In genomic region chr7:121102619-121103018, GRCh38 we compare ENCODE assay signal across 17 cellular contexts.
A peak's percentile ranks its signal among the peaks of the same experiment; 100 is the strongest.
DNase-seq lines count a peak whose midpoint lies in the region; ATAC-seq and TF ChIP-seq lines count a peak whose summit lies in the region.
"Had no signal": no experiment of that assay in that cellular context is flagged by ENCODE, and none has a peak within 500 bp of the region (broad histone marks: within the 10 kb centered on the region; RNA-seq: fewer than 3 reads in every experiment).

No MANE protein-coding gene starts in this region.

- H2BK12ac ChIP-seq in H9 (ENCODE audit: insufficient read length, low read depth, low read length) (no peak overlapping the region), neuronal stem cell (ENCODE audit: low read length) (no peak overlapping the region), mesenchymal stem cell (ENCODE audit: low read length in 2 of 2) (no peak overlapping the region)

- H3K9ac ChIP-seq in H9 (ENCODE audit: extremely low read depth, insufficient read length, low read length) (no peak overlapping the region), neuronal stem cell (ENCODE audit: low read depth, low read length, poor library complexity) (no peak overlapping the region), mesenchymal stem cell (ENCODE audit: low read length) (no peak overlapping the region)
- H3K9ac ChIP-seq: GM23248 had no signal

- H3K4me1 ChIP-seq in H9 (ENCODE audit: insufficient read depth, low read length), result peaks cover 4% of the 10 kb centered on the region; the same call in 1 of the 2 replicates
- H3K4me1 ChIP-seq in neuronal stem cell (ENCODE audit: control insufficient read depth in 2 of 2, insufficient read depth in 1 of 2, low read depth in 1 of 2, low read length in 2 of 2), result peaks cover 0 to 5% of the 10 kb centered on the region in 2 donors
- H3K4me1 ChIP-seq in mesenchymal stem cell (ENCODE audit: control insufficient read depth, insufficient read depth, low read depth, low read length), result no peaks in the 10 kb centered on the region
- H3K4me1 ChIP-seq: adrenal gland had no signal

- H4K20me1 ChIP-seq in H9 (ENCODE audit: control insufficient read depth, insufficient read depth, insufficient read length), result no peaks in the 10 kb centered on the region

- H3K4me1 Mint-ChIP-seq in H9, result peaks cover 24 to 26% of the 10 kb centered on the region in 2 experiments

- H3K14ac ChIP-seq in H9 (ENCODE audit: insufficient read depth, low read length), result no peak overlapping the region
- H3K14ac ChIP-seq in neuronal stem cell (ENCODE audit: low read length), result no peak overlapping the region
- H3K14ac ChIP-seq in mesenchymal stem cell (ENCODE audit: low read length in 2 of 2), result no peak overlapping the region

- WGBS in H9 (ENCODE audit: extremely low coverage, insufficient read length, low lambda C conversion rate), result no CpG with 5 or more reads among the region's 2 CpGs
- WGBS in neuronal stem cell (ENCODE audit: extremely low coverage in 2 of 2, insufficient read length in 2 of 2, insufficient replicate concordance in 1 of 2), 2 donors, result no CpG with 5 or more reads among the region's 2 CpGs
- WGBS in mesenchymal stem cell, result 50% methylated on average over 2 of the region's 2 CpGs

- no peak overlapping the region for H3T11ph ChIP-seq in H9 (ENCODE audit: low read length)

- H3K4ac ChIP-seq in H9 (ENCODE audit: low read depth, low read length) (no peak overlapping the region), neuronal stem cell (ENCODE audit: low read length) (no peak overlapping the region), mesenchymal stem cell (ENCODE audit: low read depth in 1 of 2, low read length in 2 of 2) (no peak overlapping the region)

- no peak for TF ChIP-seq CTCF in H9 (conservative IDR thresholded peaks at IDR 0.05)

- no peak overlapping the region for H2BK120ac ChIP-seq in H9 (ENCODE audit: low read depth, low read length, poor library complexity, severe bottlenecking)
- H2BK120ac ChIP-seq in neuronal stem cell (ENCODE audit: low read depth, low read length), result no peak overlapping the region
- no peak overlapping the region for H2BK120ac ChIP-seq in mesenchymal stem cell (ENCODE audit: low read depth, low read length)

- H4K91ac ChIP-seq in H9 (ENCODE audit: insufficient read length, low read depth, low read length) (no peak overlapping the region), neuronal stem cell (ENCODE audit: low read depth, low read length, poor library complexity) (no peak overlapping the region), mesenchymal stem cell (ENCODE audit: low read length) (no peak overlapping the region)

- H4K5ac ChIP-seq in H9 (ENCODE audit: insufficient read length, low read depth, low read length), result no peak overlapping the region

- H3K4me3 ChIP-seq in neuronal stem cell (ENCODE audit: low read length in 2 of 2) (no peak overlapping the region), mesenchymal stem cell (ENCODE audit: insufficient read depth in 1 of 2, low read depth in 1 of 2, low read length in 2 of 2) (no peak overlapping the region)
- H3K4me3 ChIP-seq: adrenal gland, GM23248, MG63 had no signal

- no peak overlapping the region for H3K56ac ChIP-seq in H9 (ENCODE audit: insufficient read length, low read depth, low read length)

- DNase-seq in H9 (peak; percentile 36), NCI-H2029 treated with DMSO at 0.1 percent for 48 hours (lab: John Stamatoyannopoulos, UW) (peak; percentile 53), epithelial cell of prostate (ENCODE audit: low read depth, low spot score) (peak; percentile 26), neuronal stem cell (ENCODE audit: low spot score) (no peak), mesenchymal stem cell (no peak)
- DNase-seq: adrenal gland; cerebellar nuclear complex; effector memory CD8-positive, alpha-beta T cell; GM23248; MG63; NCI-H2081; NCI-H774; nucleus accumbens had no signal

- H2BK5ac ChIP-seq in H9 (ENCODE audit: insufficient read length, low read length), result no peak overlapping the region
- H2BK5ac ChIP-seq in neuronal stem cell (ENCODE audit: low read length), result no peak overlapping the region
- H2BK5ac ChIP-seq in mesenchymal stem cell (ENCODE audit: low read depth, low read length, poor library complexity, severe bottlenecking), result no peak overlapping the region

- ATAC-seq in HG03135 (IDR thresholded peaks at IDR 0.05; ENCODE audit: unreplicated experiment) (no peak), HG03520 (IDR thresholded peaks at IDR 0.05; ENCODE audit: unreplicated experiment) (no peak), GM19467 (IDR thresholded peaks at IDR 0.05; ENCODE audit: unreplicated experiment) (no peak)
- ATAC-seq: effector memory CD8-positive, alpha-beta T cell had no signal

- H2AK5ac ChIP-seq in H9 (ENCODE audit: insufficient read length, low read length), result no peak overlapping the region
- H2AK5ac ChIP-seq in neuronal stem cell (ENCODE audit: low read depth, low read length), result no peak overlapping the region
- H2AK5ac ChIP-seq in mesenchymal stem cell (ENCODE audit: low read length, severe bottlenecking), result no peak overlapping the region

- H2AFZ ChIP-seq in H9 (ENCODE audit: low read length), result peak overlapping the region; percentile 27
- peak overlapping the region; percentile 72 for H2AFZ ChIP-seq in neuronal stem cell (ENCODE audit: low read length)
- H2AFZ ChIP-seq in mesenchymal stem cell (ENCODE audit: low read depth, low read length), result no peak overlapping the region
- H2AFZ ChIP-seq: GM23248 had no signal

- H3K27ac ChIP-seq in H9 (ENCODE audit: insufficient read length, low read depth, low read length) (no peak overlapping the region), epithelial cell of prostate (peak overlapping the region; percentile 51), neuronal stem cell (replicated peaks; ENCODE audit: low read length) (no peak overlapping the region), mesenchymal stem cell (ENCODE audit: low read length, poor library complexity, severe bottlenecking) (no peak overlapping the region)
- H3K27ac ChIP-seq: adrenal gland, GM23248 had no signal

- H3K79me2 ChIP-seq in H9 (ENCODE audit: insufficient read depth, low read length), result no peaks in the 10 kb centered on the region

- H3K27me3 Mint-ChIP-seq in H9 (ENCODE audit: low read depth), result no peaks in the 10 kb centered on the region

- H2BK20ac ChIP-seq in H9 (ENCODE audit: low read depth, low read length, poor library complexity, severe bottlenecking), result no peak overlapping the region

- no peak overlapping the region for H3K23ac ChIP-seq in H9 (ENCODE audit: insufficient read length, low read depth, low read length)
- H3K23ac ChIP-seq in neuronal stem cell (ENCODE audit: low read depth, low read length, poor library complexity), result no peak overlapping the region
- no peak overlapping the region for H3K23ac ChIP-seq in mesenchymal stem cell (ENCODE audit: low read length in 2 of 2)

- H3K9me3 ChIP-seq in H9 (ENCODE audit: control insufficient read depth, low read depth, low read length), result no peaks in the 10 kb centered on the region
- H3K9me3 ChIP-seq in neuronal stem cell (replicated peaks in 1 of 2; ENCODE audit: control insufficient read depth in 2 of 2, insufficient read depth in 1 of 2, low read depth in 1 of 2, low read length in 2 of 2), result no peaks in the 10 kb centered on the region
- no peaks in the 10 kb centered on the region for H3K9me3 ChIP-seq in mesenchymal stem cell (ENCODE audit: control insufficient read depth, low read length)
- H3K9me3 ChIP-seq: adrenal gland, Caco-2, MG63 had no signal

- H3K9me3 Mint-ChIP-seq in H9, result no peaks in the 10 kb centered on the region
- H3K9me3 Mint-ChIP-seq: effector memory CD8-positive, alpha-beta T cell had no signal

- no peak overlapping the region for H3K18ac ChIP-seq in H9 (ENCODE audit: insufficient read length, low read depth, low read length)
- H3K18ac ChIP-seq in neuronal stem cell (ENCODE audit: low read length), result no peak overlapping the region
- no peak overlapping the region for H3K18ac ChIP-seq in mesenchymal stem cell (ENCODE audit: low read depth in 1 of 2, low read length in 2 of 2)

- no peaks in the 10 kb centered on the region for H3K27me3 ChIP-seq in H9 (ENCODE audit: insufficient read depth, low read length)
- H3K27me3 ChIP-seq in neuronal stem cell (ENCODE audit: control insufficient read depth in 3 of 3, insufficient read depth in 3 of 3, low read depth in 1 of 3, low read length in 3 of 3), result no peaks in the 10 kb centered on the region
- no peaks in the 10 kb centered on the region for H3K27me3 ChIP-seq in mesenchymal stem cell (ENCODE audit: control insufficient read depth in 1 of 2, insufficient read depth in 1 of 2, low read length in 2 of 2)
- H3K27me3 ChIP-seq: adrenal gland, MG63 had no signal

- H4K8ac ChIP-seq in H9 (replicated peaks; ENCODE audit: insufficient read length, low read depth, low read length), result no peak overlapping the region
- H4K8ac ChIP-seq in neuronal stem cell (ENCODE audit: low read depth, low read length), result no peak overlapping the region
- no peak overlapping the region for H4K8ac ChIP-seq in mesenchymal stem cell (ENCODE audit: low read length)

- H3K4me3 Mint-ChIP-seq in H9, result no peak overlapping the region
- H3K4me3 Mint-ChIP-seq: effector memory CD8-positive, alpha-beta T cell had no signal

- H2BK15ac ChIP-seq in H9 (ENCODE audit: low read depth, low read length), result no peak overlapping the region
- H2BK15ac ChIP-seq in neuronal stem cell (ENCODE audit: low read length), result no peak overlapping the region
- no peak overlapping the region for H2BK15ac ChIP-seq in mesenchymal stem cell (ENCODE audit: low read depth, poor library complexity, severe bottlenecking)

- H3K36me3 Mint-ChIP-seq in H9 (ENCODE audit: insufficient read depth in 1 of 3, low read depth in 3 of 3), result no peaks in the 10 kb centered on the region

- H3K36me3 ChIP-seq in neuronal stem cell (replicated peaks in 1 of 2; ENCODE audit: control insufficient read depth in 2 of 2, insufficient read depth in 2 of 2, low read length in 2 of 2) (no peaks in the 10 kb centered on the region), mesenchymal stem cell (ENCODE audit: control insufficient read depth in 1 of 2, insufficient read depth in 2 of 2, low read depth in 1 of 2, low read length in 2 of 2) (peaks cover 0 to 28% of the 10 kb centered on the region in 2 experiments)

- H3K27ac Mint-ChIP-seq in H9, result peak overlapping the region in 2 of 3 experiments; percentile 52; a peak in 3 of 7 replicates

- H3K4me2 ChIP-seq in H9 (ENCODE audit: insufficient read depth, insufficient read length, low read length) (peak overlapping the region; percentile 19), neuronal stem cell (ENCODE audit: insufficient read depth, low read length, poor library complexity, severe bottlenecking) (no peak overlapping the region), mesenchymal stem cell (ENCODE audit: low read length, poor library complexity, severe bottlenecking) (no peak overlapping the region)

- H3K23me2 ChIP-seq in H9 (ENCODE audit: insufficient read length, low read depth, low read length, poor library complexity, severe bottlenecking), result no peaks in the 10 kb centered on the region

- H3K79me1 ChIP-seq in H9 (ENCODE audit: insufficient read depth, low read depth, low read length, poor library complexity, severe bottlenecking) (no peaks in the 10 kb centered on the region), neuronal stem cell (ENCODE audit: low read depth, low read length) (no peaks in the 10 kb centered on the region), mesenchymal stem cell (replicated peaks; ENCODE audit: low read length, poor library complexity, severe bottlenecking) (no peaks in the 10 kb centered on the region)

Comparison
In these comparisons a context has a peak if more than half of its experiments do, and no peak if none do; other contexts are left out.
1. DNase-seq: peak in H9 (single experiment), NCI-H2029 treated with DMSO at 0.1 percent for 48 hours (single experiment) and epithelial cell of prostate (single experiment); none in neuronal stem cell (single experiment) and mesenchymal stem cell (single experiment).